Comparison of ENCODE assay signal across 9 cellular contexts in genomic region chr17:79747508-79748295, GRCh38. TPM values are rescaled to one million over a fixed set of nuclear protein-coding genes. Genes with fewer than 3 reads are reported as not detected.
DNase-seq lines count a peak whose midpoint lies in the region; ATAC-seq, FAIRE-seq and TF ChIP-seq lines count a peak whose summit lies in the region.
"Had no signal": no experiment of that assay in that cellular context is flagged by ENCODE, and none has a peak within 500 bp of the region (broad histone marks: within the 10 kb centered on the region; RNA-seq: fewer than 3 reads in every experiment).

No MANE protein-coding gene starts in this region.

- H3K27me3 ChIP-seq in CD8-positive, alpha-beta T cell (ENCODE audit: insufficient read depth, low read length): peaks cover 20% of the 10 kb centered on the region
- peaks cover 62% of the 10 kb centered on the region for H3K27me3 ChIP-seq in HUES64 (ENCODE audit: insufficient read depth, low read length)
- H3K27me3 ChIP-seq in K562 (ENCODE audit: control insufficient read depth in 2 of 2, insufficient read depth in 2 of 2, low read length in 2 of 2): no peaks in the 10 kb centered on the region

- peaks cover 40% of the 10 kb centered on the region for H3K27me3 Mint-ChIP-seq in CD8-positive, alpha-beta T cell (ENCODE audit: low read depth)
- peaks cover 79% of the 10 kb centered on the region for H3K27me3 Mint-ChIP-seq in nephron (ENCODE audit: low read depth)
- peaks cover 55% of the 10 kb centered on the region for H3K27me3 Mint-ChIP-seq in activated CD4-positive, alpha-beta memory T cell treated with anti-CD3 and anti-CD28 coated beads, Interleukin-2, amount 10 ng/mL, durations not matched to agents 7 days and 5 days

- H3K4me2 ChIP-seq in K562 (ENCODE audit: insufficient read depth, low read length): no peak overlapping the region

- no peak for ATAC-seq in CD8-positive, alpha-beta T cell
- no peak for ATAC-seq in K562

- TF ChIP-seq EP300 in K562 (IDR thresholded peaks at IDR 0.05; ENCODE audit: low read length): no peak

- POLR2A ChIA-PET in CD8-positive, alpha-beta T cell (lab: Charles Lee): no interaction called here
- POLR2A ChIA-PET in K562 (lab: Yijun Ruan, JAX): no interaction called here
- POLR2A ChIA-PET in activated CD4-positive, alpha-beta memory T cell treated with anti-CD3 and anti-CD28 coated beads, Interleukin-2, amount 10 ng/mL, durations not matched to agents 7 days and 5 days (lab: Charles Lee): no interaction called here

- no peaks in the 10 kb centered on the region for H3K9me3 Mint-ChIP-seq in CD8-positive, alpha-beta T cell
- no peaks in the 10 kb centered on the region for H3K9me3 Mint-ChIP-seq in nephron
- H3K9me3 Mint-ChIP-seq in activated CD4-positive, alpha-beta memory T cell treated with anti-CD3 and anti-CD28 coated beads, Interleukin-2, amount 10 ng/mL, durations not matched to agents 7 days and 5 days: no peaks in the 10 kb centered on the region

- intact Hi-C loops in CD8-positive, alpha-beta T cell (cut with DNase I, micrococcal nuclease): loop anchor here (2.0 to 5.0 kb wide), 2 partner anchors 29 to 50 kb away; partner anchors contain the start of gene CBX8 (in 1 of the 2)
- intact Hi-C loops in K562 (cut with micrococcal nuclease): loop anchor here (2.0 to 10.0 kb wide), 3 partner anchors 40 to 227 kb away; partner anchors contain the start of gene CBX4

- no peaks in the 10 kb centered on the region for H3K9me3 ChIP-seq in CD8-positive, alpha-beta T cell (ENCODE audit: low read length)
- no peaks in the 10 kb centered on the region for H3K9me3 ChIP-seq in HUES64 (ENCODE audit: insufficient read depth, low read depth, low read length)
- H3K9me3 ChIP-seq in K562 (replicated peaks; ENCODE audit: control insufficient read depth, insufficient read depth, low read depth, low read length): no peaks in the 10 kb centered on the region

- no peak for DNase-seq in CD8-positive, alpha-beta T cell
- DNase-seq in K562 (ENCODE audit: extremely low read depth in 1 of 4, low spot score in 3 of 4): no peak
- no peak for DNase-seq in activated CD4-positive, alpha-beta memory T cell treated with anti-CD3 and anti-CD28 coated beads, Interleukin-2, amount 10 ng/mL, durations not matched to agents 7 days and 5 days
- DNase-seq in GM19240 (ENCODE audit: insufficient read length, low spot score): no peak
- DNase-seq in activated CD8-positive, alpha-beta memory T cell treated with anti-CD3 and anti-CD28 coated beads, Interleukin-2, amount 50 U/mL, for 48 hours: no peak

- no peak overlapping the region for H3K27ac ChIP-seq in CD8-positive, alpha-beta T cell (ENCODE audit: low read depth, low read length)
- H3K27ac ChIP-seq in HUES64 (ENCODE audit: low read depth, low read length) (no peak overlapping the region), K562 (ENCODE audit: extremely low read depth, low read depth, low read length) (no peak overlapping the region)

- no peaks in the 10 kb centered on the region for H4K20me1 ChIP-seq in K562 (replicated peaks; ENCODE audit: control insufficient read depth, insufficient read depth, low read length)

- WGBS in HUES64: 3% methylated on average over 74 of the region's 74 CpGs
- 91% methylated on average over 21 of the region's 74 CpGs for WGBS in K562 (ENCODE audit: insufficient coverage, low coverage, missing lambda C conversion rate)

- H3K4me1 Mint-ChIP-seq in CD8-positive, alpha-beta T cell (ENCODE audit: low read depth): peaks cover 17% of the 10 kb centered on the region
- peaks cover 9% of the 10 kb centered on the region for H3K4me1 Mint-ChIP-seq in nephron
- H3K4me1 Mint-ChIP-seq in activated CD4-positive, alpha-beta memory T cell treated with anti-CD3 and anti-CD28 coated beads, Interleukin-2, amount 10 ng/mL, durations not matched to agents 7 days and 5 days: peaks cover 8% of the 10 kb centered on the region

- H3K79me2 ChIP-seq in K562 (ENCODE audit: control insufficient read depth, insufficient read depth, low read length): no peaks in the 10 kb centered on the region

- FAIRE-seq in K562 (lab: Jason Lieb, UNC): no peak

- H3K36me3 ChIP-seq in CD8-positive, alpha-beta T cell (ENCODE audit: insufficient read depth, low read length): no peaks in the 10 kb centered on the region
- no peaks in the 10 kb centered on the region for H3K36me3 ChIP-seq in HUES64 (ENCODE audit: insufficient read depth, low read length)
- H3K36me3 ChIP-seq in K562 (ENCODE audit: control insufficient read depth, insufficient read depth, low read length): no peaks in the 10 kb centered on the region

- in situ Hi-C loops in K562 (cut with MboI): loop anchor here (5.0 to 10.0 kb wide), 2 partner anchors 45 to 167 kb away; no protein-coding TSS in a partner anchor

- H3K9ac ChIP-seq in HUES64 (ENCODE audit: low read depth, low read length) (no peak overlapping the region), K562 (ENCODE audit: insufficient read depth in 1 of 2, low read depth in 2 of 2, low read length in 2 of 2) (no peak overlapping the region; a peak in 1 of 4 replicates)

- no peak for TF ChIP-seq CTCF in CD8-positive, alpha-beta T cell (IDR thresholded peaks at IDR 0.05)
- TF ChIP-seq CTCF in K562 (IDR thresholded peaks at IDR 0.05 in 2 of 3, conservative IDR thresholded peaks at IDR 0.05 in 1 of 3; ENCODE audit: insufficient read depth in 2 of 3, low read depth in 1 of 3, low read length in 3 of 3) (no peak), nephron (IDR thresholded peaks at IDR 0.05; ENCODE audit: unreplicated experiment in 3 of 3) (no peak)

- peak overlapping the region; percentile 23 for H3K4me3 ChIP-seq in CD8-positive, alpha-beta T cell (ENCODE audit: low read depth, low read length)
- H3K4me3 ChIP-seq in HUES64 (ENCODE audit: low read length) (peak overlapping the region; percentile 34), K562 (no peak overlapping the region)

- no peak for TF ChIP-seq POLR2A in K562 (conservative IDR thresholded peaks at IDR 0.05)

- CTCF ChIA-PET in CD8-positive, alpha-beta T cell (lab: Charles Lee): interaction anchor here (0.8 to 2.1 kb wide), 2 partner anchors 57 to 168 kb away, joined by 3 to 6 read pairs; no protein-coding TSS in a partner anchor
- CTCF ChIA-PET in K562 (lab: Yijun Ruan, JAX; ENCODE audit: low intra/inter-chr PET ratio): interaction anchor here (1.9 kb wide), 1 partner anchor 30 kb away, joined by 8 read pairs; the partner anchor contains the start of gene CBX2
- CTCF ChIA-PET in activated CD4-positive, alpha-beta memory T cell treated with anti-CD3 and anti-CD28 coated beads, Interleukin-2, amount 10 ng/mL, durations not matched to agents 7 days and 5 days (lab: Charles Lee): no interaction called here

- no peak overlapping the region for H3K27ac Mint-ChIP-seq in CD8-positive, alpha-beta T cell
- no peak overlapping the region for H3K27ac Mint-ChIP-seq in nephron
- H3K27ac Mint-ChIP-seq in activated CD4-positive, alpha-beta memory T cell treated with anti-CD3 and anti-CD28 coated beads, Interleukin-2, amount 10 ng/mL, durations not matched to agents 7 days and 5 days: no peak overlapping the region

- no peaks in the 10 kb centered on the region for H3K36me3 Mint-ChIP-seq in CD8-positive, alpha-beta T cell
- H3K36me3 Mint-ChIP-seq in nephron (ENCODE audit: low read depth): no peaks in the 10 kb centered on the region
- no peaks in the 10 kb centered on the region for H3K36me3 Mint-ChIP-seq in activated CD4-positive, alpha-beta memory T cell treated with anti-CD3 and anti-CD28 coated beads, Interleukin-2, amount 10 ng/mL, durations not matched to agents 7 days and 5 days (ENCODE audit: low read depth)

- H3K4me3 Mint-ChIP-seq in CD8-positive, alpha-beta T cell: peak overlapping the region; percentile 26
- peak overlapping the region; percentile 59 to 76 (median 61) for H3K4me3 Mint-ChIP-seq in nephron
- H3K4me3 Mint-ChIP-seq in activated CD4-positive, alpha-beta memory T cell treated with anti-CD3 and anti-CD28 coated beads, Interleukin-2, amount 10 ng/mL, durations not matched to agents 7 days and 5 days: no peak overlapping the region

- H2AFZ ChIP-seq in K562 (ENCODE audit: low read depth, low read length): no peak overlapping the region

- no peaks in the 10 kb centered on the region for H3K9me1 ChIP-seq in K562 (ENCODE audit: control insufficient read depth, insufficient read depth, low read length)

- BruUV-seq in K562 (replicated peaks; lab: Mats Ljungman, UMichigan): no TSS peak

- peaks cover 24% of the 10 kb centered on the region for H3K4me1 ChIP-seq in CD8-positive, alpha-beta T cell (ENCODE audit: insufficient read depth, low read length)
- H3K4me1 ChIP-seq in HUES64 (ENCODE audit: insufficient read depth, low read length): peaks cover 13% of the 10 kb centered on the region
- peaks cover 18 to 25% of the 10 kb centered on the region in 2 experiments for H3K4me1 ChIP-seq in K562 (replicated peaks in 1 of 2; ENCODE audit: control insufficient read depth in 2 of 2, insufficient read depth in 2 of 2, low read length in 2 of 2)

- no peak for TF ChIP-seq RAD21 in K562 (CRISPR knock-in tag; conservative IDR thresholded peaks at IDR 0.05 in 1 of 2, IDR thresholded peaks at IDR 0.05 in 1 of 2)

RNA-seq across cellular contexts. Expression of gene ENPP7, which starts 17.0 kb away (rescaled TPM):
- under 1 TPM in 1 of 2 experiments, not detected in 1; 0.16 TPM for total RNA-seq in CD8-positive, alpha-beta T cell
- not detected for polyA plus RNA-seq in HUES64 (2013, experiment 1 of 2)
- not detected for polyA plus RNA-seq in HUES64 (2013, experiment 2 of 2)
- not detected in 2 replicates for total RNA-seq in K562 (2011; cell fraction: chromatin; rRNA removed; ENCODE audit: low replicate concordance)
- not detected in 2 replicates for total RNA-seq in K562 (2011; cell fraction: nucleolus; rRNA removed)
- total RNA-seq in K562 (2011; cell fraction: nucleoplasm; rRNA removed): not detected in 2 replicates
- total RNA-seq in K562 (2014; rRNA removed) (not detected in 2 replicates), K562 (2014; rRNA removed; fragmentation: Illumina TruSeq; extraction: Trizol) (not detected in 2 replicates), K562 (2015; rRNA removed; fragmentation: Illumina TruSeq; extraction: Trizol) (not detected in 2 replicates), K562 (2021) (not detected in 2 replicates)
- polyA plus RNA-seq in K562 (2011; rRNA removed) (not detected in 2 replicates), K562 (2014; fragmentation: Illumina TruSeq; extraction: Trizol) (not detected in 2 replicates), K562 (2014; fragmentation: Nextera tagmentation; extraction: Ambion mirVana) (not detected), K562 (2014; rRNA removed) (not detected in 2 replicates)
- not detected in 2 replicates for polyA plus RNA-seq in K562 (2011; cell fraction: cytosol; rRNA removed)
- not detected in 2 replicates for polyA plus RNA-seq in K562 (2011; cell fraction: nucleus; rRNA removed)
- polyA plus RNA-seq in K562 (2012): not detected in 2 replicates
- polyA minus RNA-seq in K562 (2011; rRNA and poly(A)+ RNA removed): not detected in 2 replicates
- not detected in 2 replicates for polyA minus RNA-seq in K562 (2011; cell fraction: cytosol; rRNA and poly(A)+ RNA removed)
- not detected in 2 replicates for polyA minus RNA-seq in K562 (2011; cell fraction: nucleus; rRNA and poly(A)+ RNA removed)
- under 1 TPM in 1 of 2 experiments, not detected in 1; 0.10 TPM for total RNA-seq in activated CD4-positive, alpha-beta memory T cell treated with anti-CD3 and anti-CD28 coated beads, Interleukin-2, amount 10 ng/mL, durations not matched to agents 7 days and 5 days
- total RNA-seq: G401, lung microvascular endothelial cell had no signal

RNA-seq across cellular contexts. Expression of gene CBX2, which starts 30.2 kb away (rescaled TPM):
- total RNA-seq in CD8-positive, alpha-beta T cell: under 1 TPM; 0.14 to 0.56 TPM
- 52.5 TPM for polyA plus RNA-seq in HUES64 (2013, experiment 1 of 2)
- polyA plus RNA-seq in HUES64 (2013, experiment 2 of 2): 62.4 TPM
- 20.1 and 55.7 TPM in 2 replicates for total RNA-seq in K562 (2011; cell fraction: chromatin; rRNA removed; ENCODE audit: low replicate concordance)
- total RNA-seq in K562 (2011; cell fraction: nucleolus; rRNA removed): 37.1 and 52.4 TPM in 2 replicates
- total RNA-seq in K562 (2011; cell fraction: nucleoplasm; rRNA removed): 27.8 and 34.1 TPM in 2 replicates
- total RNA-seq in K562 (2014; rRNA removed) (18.2 and 23.6 TPM in 2 replicates), K562 (2014; rRNA removed; fragmentation: Illumina TruSeq; extraction: Trizol) (6.9 and 8.4 TPM in 2 replicates), K562 (2015; rRNA removed; fragmentation: Illumina TruSeq; extraction: Trizol) (16.5 and 18.1 TPM in 2 replicates), K562 (2021) (26.9 and 28.5 TPM in 2 replicates)
- polyA plus RNA-seq in K562 (2011; rRNA removed) (13.9 and 18.3 TPM in 2 replicates), K562 (2014; fragmentation: Illumina TruSeq; extraction: Trizol) (13.9 and 16.9 TPM in 2 replicates), K562 (2014; fragmentation: Nextera tagmentation; extraction: Ambion mirVana) (1 to 10 TPM in 1 of 2 experiments, under 1 TPM in 1; 0.66 to 1.0 TPM), K562 (2014; rRNA removed) (17.4 and 18.4 TPM in 2 replicates)
- 17.2 and 30.0 TPM in 2 replicates for polyA plus RNA-seq in K562 (2011; cell fraction: cytosol; rRNA removed)
- 35.0 and 55.5 TPM in 2 replicates for polyA plus RNA-seq in K562 (2011; cell fraction: nucleus; rRNA removed)
- 13.0 and 18.6 TPM in 2 replicates for polyA plus RNA-seq in K562 (2012)
- 10.0 and 14.9 TPM in 2 replicates for polyA minus RNA-seq in K562 (2011; rRNA and poly(A)+ RNA removed)
- polyA minus RNA-seq in K562 (2011; cell fraction: cytosol; rRNA and poly(A)+ RNA removed): 20.6 and 24.0 TPM in 2 replicates
- polyA minus RNA-seq in K562 (2011; cell fraction: nucleus; rRNA and poly(A)+ RNA removed): 18.0 and 19.1 TPM in 2 replicates
- total RNA-seq in activated CD4-positive, alpha-beta memory T cell treated with anti-CD3 and anti-CD28 coated beads, Interleukin-2, amount 10 ng/mL, durations not matched to agents 7 days and 5 days: 1 to 10 TPM; 1.7 to 2.0 TPM

RNA-seq across cellular contexts. Expression of gene CBX8, which starts 49.2 kb away (rescaled TPM):
- total RNA-seq in CD8-positive, alpha-beta T cell: 1 to 10 TPM; 3.7 to 4.0 TPM
- 1.1 TPM for polyA plus RNA-seq in HUES64 (2013, experiment 1 of 2)
- polyA plus RNA-seq in HUES64 (2013, experiment 2 of 2): 3.0 TPM
- total RNA-seq in K562 (2011; cell fraction: chromatin; rRNA removed; ENCODE audit: low replicate concordance): 2.1 and 2.7 TPM in 2 replicates
- total RNA-seq in K562 (2011; cell fraction: nucleolus; rRNA removed): 2.3 and 2.9 TPM in 2 replicates
- total RNA-seq in K562 (2011; cell fraction: nucleoplasm; rRNA removed): 2.0 and 2.7 TPM in 2 replicates
- total RNA-seq in K562 (2014; rRNA removed) (4.9 and 7.1 TPM in 2 replicates), K562 (2014; rRNA removed; fragmentation: Illumina TruSeq; extraction: Trizol) (1.8 and 1.9 TPM in 2 replicates), K562 (2015; rRNA removed; fragmentation: Illumina TruSeq; extraction: Trizol) (6.6 and 6.7 TPM in 2 replicates), K562 (2021) (11.9 and 12.0 TPM in 2 replicates)
- polyA plus RNA-seq in K562 (2011; rRNA removed) (0.52 and 0.72 TPM in 2 replicates), K562 (2014; fragmentation: Illumina TruSeq; extraction: Trizol) (2.6 and 3.4 TPM in 2 replicates), K562 (2014; fragmentation: Nextera tagmentation; extraction: Ambion mirVana) (under 1 TPM; 0.08 to 0.21 TPM), K562 (2014; rRNA removed) (4.7 and 6.7 TPM in 2 replicates)
- polyA plus RNA-seq in K562 (2011; cell fraction: cytosol; rRNA removed): 0.80 and 1.1 TPM in 2 replicates
- polyA plus RNA-seq in K562 (2011; cell fraction: nucleus; rRNA removed): 2.4 and 2.6 TPM in 2 replicates
- polyA plus RNA-seq in K562 (2012): 5.7 and 8.8 TPM in 2 replicates
- polyA minus RNA-seq in K562 (2011; rRNA and poly(A)+ RNA removed): 0.45 and 0.56 TPM in 2 replicates
- polyA minus RNA-seq in K562 (2011; cell fraction: cytosol; rRNA and poly(A)+ RNA removed): 0.86 and 2.7 TPM in 2 replicates
- 0.67 and 2.1 TPM in 2 replicates for polyA minus RNA-seq in K562 (2011; cell fraction: nucleus; rRNA and poly(A)+ RNA removed)
- total RNA-seq in activated CD4-positive, alpha-beta memory T cell treated with anti-CD3 and anti-CD28 coated beads, Interleukin-2, amount 10 ng/mL, durations not matched to agents 7 days and 5 days: 1 to 10 TPM; 5.7 to 6.7 TPM
